11 cellular contexts compared by ENCODE assay signal in the genomic region with DNA sequence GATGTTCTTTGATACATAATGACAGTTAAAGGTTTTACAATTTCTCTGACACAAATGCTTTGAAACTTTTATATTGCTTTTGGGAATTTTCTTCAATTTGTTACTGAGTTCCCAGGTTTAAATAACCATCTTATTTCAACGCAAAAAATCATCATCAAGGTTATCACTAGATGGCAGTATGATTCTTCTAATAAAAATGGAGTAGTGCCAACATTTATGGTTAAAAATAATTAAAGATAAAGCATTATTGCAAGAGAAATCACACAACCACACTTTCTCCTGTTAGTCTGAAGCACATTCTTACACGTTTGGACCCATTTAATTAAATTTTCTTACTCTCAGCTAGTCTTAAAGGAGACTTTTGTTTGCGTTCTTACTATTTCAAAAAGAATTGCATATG.
A peak's percentile ranks its signal among the peaks of the same experiment; 100 is the strongest.
DNase-seq lines count a peak whose midpoint lies in the region; ATAC-seq, FAIRE-seq and TF ChIP-seq lines count a peak whose summit lies in the region.
"Had no signal": no experiment of that assay in that cellular context is flagged by ENCODE, and none has a peak within 500 bp of the region (broad histone marks: within the 10 kb centered on the region; RNA-seq: fewer than 3 reads in every experiment).

No MANE protein-coding gene starts in this region.

- in situ Hi-C loops in ACHN (cut with HindIII; ENCODE audit: low pct_ligation_motif_present, low pct_unique_long_range_greater_than_20kb, low sequenced_read_pairs), result no loop called here
- in situ Hi-C loops in Panc1 (cut with HindIII; ENCODE audit: low pct_unique_long_range_greater_than_20kb, low sequenced_read_pairs), result no loop called here

- no peaks in the 10 kb centered on the region for H3K79me2 ChIP-seq in H9 (ENCODE audit: insufficient read depth, low read length)

- CTCF ChIA-PET in Panc1 (lab: Charles Lee), result no interaction called here

- no peak overlapping the region for H3K23ac ChIP-seq in H9 (ENCODE audit: insufficient read length, low read depth, low read length)

- H3K4me1 ChIP-seq in H9 (ENCODE audit: insufficient read depth, low read length) (no peaks in the 10 kb centered on the region; the same call in 1 of the 2 replicates), Panc1 (ENCODE audit: control insufficient read depth, insufficient read depth, low read length) (no peaks in the 10 kb centered on the region)

- no peak overlapping the region for H4K8ac ChIP-seq in H9 (replicated peaks; ENCODE audit: insufficient read length, low read depth, low read length)

- no peak overlapping the region for H2BK15ac ChIP-seq in H9 (ENCODE audit: low read depth, low read length)

- no peak overlapping the region for H3K9ac ChIP-seq in H9 (ENCODE audit: extremely low read depth, insufficient read length, low read length)

- no peaks in the 10 kb centered on the region for H3K27me3 Mint-ChIP-seq in H9 (ENCODE audit: low read depth)
- H3K27me3 Mint-ChIP-seq in stimulated activated memory B cell treated with anti-CD40 and anti-IgM and Interleukin-4, amounts not matched to agents 10 μg/mL and 1 μg/mL and 100 μg/mL, for 72 hours, result no peaks in the 10 kb centered on the region
- H3K27me3 Mint-ChIP-seq: CD4-positive, CD25-positive, alpha-beta regulatory T cell had no signal

- no peak for ATAC-seq in Panc1
- ATAC-seq in HG03039 (IDR thresholded peaks at IDR 0.05; ENCODE audit: unreplicated experiment), result no peak
- ATAC-seq in stimulated activated memory B cell treated with anti-CD40 and anti-IgM and Interleukin-4, amounts not matched to agents 10 μg/mL and 1 μg/mL and 100 μg/mL, for 72 hours, result no peak
- ATAC-seq: activated T-cell treated with anti-CD3 and anti-CD28 coated beads, Interleukin-2, amount 50 U/mL, for 4 hours had no signal

- TF ChIP-seq POLR2A in GM12891 (IDR thresholded peaks at IDR 0.05; ENCODE audit: low read depth, low read length), result no peak

- H4K5ac ChIP-seq in H9 (ENCODE audit: insufficient read length, low read depth, low read length), result no peak overlapping the region

- H3K4me3 Mint-ChIP-seq in H9, result no peak overlapping the region
- H3K4me3 Mint-ChIP-seq in stimulated activated memory B cell treated with anti-CD40 and anti-IgM and Interleukin-4, amounts not matched to agents 10 μg/mL and 1 μg/mL and 100 μg/mL, for 72 hours, result no peak overlapping the region
- H3K4me3 Mint-ChIP-seq: activated T-cell treated with anti-CD3 and anti-CD28 coated beads, Interleukin-2, amount 50 U/mL, for 4 hours; CD4-positive, CD25-positive, alpha-beta regulatory T cell had no signal

- no peaks in the 10 kb centered on the region for H3K9me3 Mint-ChIP-seq in H9
- H3K9me3 Mint-ChIP-seq in stimulated activated memory B cell treated with anti-CD40 and anti-IgM and Interleukin-4, amounts not matched to agents 10 μg/mL and 1 μg/mL and 100 μg/mL, for 72 hours, result no peaks in the 10 kb centered on the region
- H3K9me3 Mint-ChIP-seq: activated T-cell treated with anti-CD3 and anti-CD28 coated beads, Interleukin-2, amount 50 U/mL, for 4 hours had no signal

- peaks cover 4 to 6% of the 10 kb centered on the region in 2 experiments; a peak in 3 of 4 replicates for H3K4me1 Mint-ChIP-seq in H9
- H3K4me1 Mint-ChIP-seq in stimulated activated memory B cell treated with anti-CD40 and anti-IgM and Interleukin-4, amounts not matched to agents 10 μg/mL and 1 μg/mL and 100 μg/mL, for 72 hours, result no peaks in the 10 kb centered on the region
- H3K4me1 Mint-ChIP-seq: CD4-positive, CD25-positive, alpha-beta regulatory T cell had no signal

- no peak overlapping the region for H3K4me2 ChIP-seq in H9 (ENCODE audit: insufficient read depth, insufficient read length, low read length)

- no peak overlapping the region for H3K56ac ChIP-seq in H9 (ENCODE audit: insufficient read length, low read depth, low read length)

- H3K23me2 ChIP-seq in H9 (ENCODE audit: insufficient read length, low read depth, low read length, poor library complexity, severe bottlenecking), result no peaks in the 10 kb centered on the region

- no peak overlapping the region for H3K4me3 ChIP-seq in Panc1 (ENCODE audit: low read depth in 2 of 2, low read length in 2 of 2)

- intact Hi-C loops in Panc1 (cut with micrococcal nuclease; ENCODE audit: unreplicated experiment), result loop anchor here (2.0 kb wide), 1 partner anchor 477 kb away; no protein-coding TSS in a partner anchor

- H3K27ac Mint-ChIP-seq in H9, result peak overlapping the region in 1 of 3 experiments; percentile 8; a peak in 1 of 7 replicates
- H3K27ac Mint-ChIP-seq in stimulated activated memory B cell treated with anti-CD40 and anti-IgM and Interleukin-4, amounts not matched to agents 10 μg/mL and 1 μg/mL and 100 μg/mL, for 72 hours, result no peak overlapping the region
- H3K27ac Mint-ChIP-seq: CD4-positive, CD25-positive, alpha-beta regulatory T cell had no signal

- no peak overlapping the region for H3K18ac ChIP-seq in H9 (ENCODE audit: insufficient read length, low read depth, low read length)

- DNase-seq in ACHN (peak; percentile 18), H9 (no peak), Panc1 (ENCODE audit: low read depth, low spot score) (no peak), kidney tubule cell (ENCODE audit: low spot score) (peak; percentile 4), GM12891 (ENCODE audit: insufficient read length, low spot score) (no peak), T-helper 9 cell (no peak)
- DNase-seq: activated T-cell treated with anti-CD3 and anti-CD28 coated beads, Interleukin-2, amount 50 U/mL, for 4 hours; CD4-positive, CD25-positive, alpha-beta regulatory T cell; WERI-Rb-1 had no signal

- no peak overlapping the region for H2BK5ac ChIP-seq in H9 (ENCODE audit: insufficient read length, low read length)

- no peaks in the 10 kb centered on the region for H4K20me1 ChIP-seq in H9 (ENCODE audit: control insufficient read depth, insufficient read depth, insufficient read length)

- H3K27me3 ChIP-seq in H9 (ENCODE audit: insufficient read depth, low read length) (no peaks in the 10 kb centered on the region), Panc1 (ENCODE audit: control insufficient read depth, insufficient read depth, low read length) (no peaks in the 10 kb centered on the region)

- no CpG with 5 or more reads among the region's 3 CpGs for WGBS in H9 (ENCODE audit: extremely low coverage, insufficient read length, low lambda C conversion rate)

- no peaks in the 10 kb centered on the region for H3K36me3 Mint-ChIP-seq in H9 (ENCODE audit: insufficient read depth in 1 of 3, low read depth in 3 of 3)
- no peaks in the 10 kb centered on the region for H3K36me3 Mint-ChIP-seq in stimulated activated memory B cell treated with anti-CD40 and anti-IgM and Interleukin-4, amounts not matched to agents 10 μg/mL and 1 μg/mL and 100 μg/mL, for 72 hours
- H3K36me3 Mint-ChIP-seq: CD4-positive, CD25-positive, alpha-beta regulatory T cell had no signal

- FAIRE-seq in GM12891 (lab: Jason Lieb, UNC), result no peak

- no peaks in the 10 kb centered on the region for H3K79me1 ChIP-seq in H9 (ENCODE audit: insufficient read depth, low read depth, low read length, poor library complexity, severe bottlenecking)

- no peaks in the 10 kb centered on the region for H3K36me3 ChIP-seq in Panc1 (ENCODE audit: control insufficient read depth, insufficient read depth, low read length)
- H3K36me3 ChIP-seq: WERI-Rb-1 had no signal

- no peak overlapping the region for H2AFZ ChIP-seq in H9 (ENCODE audit: low read length)

- no peak overlapping the region for H3K27ac ChIP-seq in H9 (ENCODE audit: insufficient read length, low read depth, low read length)
- no peak overlapping the region for H3K27ac ChIP-seq in Panc1 (ENCODE audit: low read length)
- H3K27ac ChIP-seq: WERI-Rb-1 had no signal

- H2BK20ac ChIP-seq in H9 (ENCODE audit: low read depth, low read length, poor library complexity, severe bottlenecking), result no peak overlapping the region

- no TSS peak for BruUV-seq in Panc1 (replicated peaks; lab: Mats Ljungman, UMichigan)

- H3K14ac ChIP-seq in H9 (ENCODE audit: insufficient read depth, low read length), result no peak overlapping the region

- POLR2A ChIA-PET in Panc1 (lab: Charles Lee), result no interaction called here

- H3T11ph ChIP-seq in H9 (ENCODE audit: low read length), result no peak overlapping the region

- no peak overlapping the region for H2BK12ac ChIP-seq in H9 (ENCODE audit: insufficient read length, low read depth, low read length)

- H4K91ac ChIP-seq in H9 (ENCODE audit: insufficient read length, low read depth, low read length), result no peak overlapping the region

- H2AK5ac ChIP-seq in H9 (ENCODE audit: insufficient read length, low read length), result no peak overlapping the region

- H3K4ac ChIP-seq in H9 (ENCODE audit: low read depth, low read length), result no peak overlapping the region

- TF ChIP-seq CTCF in H9 (conservative IDR thresholded peaks at IDR 0.05), result peak; percentile 76
- peak; percentile 27; the same call in 1 of the 2 replicates for TF ChIP-seq CTCF in Panc1 (IDR thresholded peaks at IDR 0.05)

- H3K9me3 ChIP-seq in H9 (ENCODE audit: control insufficient read depth, low read depth, low read length) (no peaks in the 10 kb centered on the region), Panc1 (ENCODE audit: control insufficient read depth, insufficient read depth, low read depth, low read length) (no peaks in the 10 kb centered on the region)

- H2BK120ac ChIP-seq in H9 (ENCODE audit: low read depth, low read length, poor library complexity, severe bottlenecking), result no peak overlapping the region

TF ChIP-seq in GM12891, 5 proteins besides CTCF, POLR2A, EP300 and RAD21:
- TF ChIP-seq TAF1 (IDR thresholded peaks at IDR 0.05; ENCODE audit: low read depth, low read length) (no peak), POLR2AphosphoS5 (IDR thresholded peaks at IDR 0.05; ENCODE audit: low read depth, low read length) (no peak), POU2F2 (IDR thresholded peaks at IDR 0.05; ENCODE audit: low read depth, low read length) (no peak), SPI1 (IDR thresholded peaks at IDR 0.05; ENCODE audit: low read depth, low read length) (no peak), PAX5 (IDR thresholded peaks at IDR 0.05; ENCODE audit: insufficient read depth, low read length, severe bottlenecking) (no peak)

Comparison
In these comparisons a context has a peak if more than half of its experiments do, and no peak if none do; other contexts are left out.
1. DNase-seq: peak in ACHN (single experiment) and kidney tubule cell (single experiment); none in H9 (single experiment), Panc1 (single experiment), GM12891 (single experiment) and T-helper 9 cell (single experiment).